ENCODE assay signal across 8 cellular contexts in genomic region chrX:107654778-107655761, GRCh38. TPM values are rescaled to one million over a fixed set of nuclear protein-coding genes. Genes with fewer than 3 reads are reported as not detected.
DNase-seq lines count a peak whose midpoint lies in the region; ATAC-seq and TF ChIP-seq lines count a peak whose summit lies in the region.

No MANE protein-coding gene starts in this region.

- peak overlapping the region; percentile 29; the same call in 1 of the 2 replicates for H3K4me3 Mint-ChIP-seq in WTC11

- CTCF ChIA-PET in WTC11 (lab: Charles Lee): interaction anchor here (0.5 to 2.2 kb wide), 35 partner anchors 11 to 656 kb away, joined by 3 to 48 read pairs (median 4); partner anchors contain the start of genes MID2, MORC4, NCBP2L and PRPS1

- ATAC-seq in GM21447 (IDR thresholded peaks at IDR 0.05; ENCODE audit: unreplicated experiment) (peak; percentile 58), WTC11 (peak; percentile 95), left lobe of liver (peak; percentile 67), HG02588 (IDR thresholded peaks at IDR 0.05; ENCODE audit: unreplicated experiment) (no peak)

- TF ChIP-seq CTCF in WTC11 (IDR thresholded peaks at IDR 0.05) (peak; percentile 72), cardiac fibroblast (IDR thresholded peaks at IDR 0.05; ENCODE audit: low read depth, low read length) (peak; percentile 71)

- DNase-seq in COLO668 (lab: John Stamatoyannopoulos, UW; ENCODE audit: unreplicated experiment): peak; percentile 45
- peak; percentile 97 for DNase-seq in M059J (ENCODE audit: low read depth)
- DNase-seq in WTC11 (ENCODE audit: low spot score): peak; percentile 85
- peak; percentile 72 to 96 for DNase-seq in cardiac fibroblast (ENCODE audit: low read depth in 2 of 2)
- DNase-seq in left lobe of liver (ENCODE audit: low spot score): no peak
- peak; percentile 55 for DNase-seq in stimulated activated CD8-positive, alpha-beta memory T cell treated with anti-CD3 and anti-CD28 coated beads, Interleukin-12 subunit alpha, Interleukin-12 subunit beta, amount 100 ng/mL, for 1 hour (ENCODE audit: low read depth)

- peaks cover 7% of the 10 kb centered on the region for H3K36me3 Mint-ChIP-seq in WTC11

- no peaks in the 10 kb centered on the region for H3K27me3 Mint-ChIP-seq in WTC11 (ENCODE audit: low read depth)

- peaks cover 20% of the 10 kb centered on the region for H3K4me1 Mint-ChIP-seq in WTC11

- H3K9me3 Mint-ChIP-seq in WTC11: no peaks in the 10 kb centered on the region

- no peak overlapping the region for H3K4me3 ChIP-seq in cardiac fibroblast (replicated peaks in 1 of 2; ENCODE audit: low read depth in 2 of 2, low read length in 2 of 2)

- POLR2A ChIA-PET in WTC11 (lab: Charles Lee): interaction anchor here (0.6 to 1.6 kb wide), 2 partner anchors 26 to 119 kb away, joined by 3 to 9 read pairs; partner anchors contain the start of gene PRPS1

- H3K27ac Mint-ChIP-seq in WTC11: peak overlapping the region; percentile 57

TF ChIP-seq in WTC11, 78 proteins besides CTCF, POLR2A, EP300 and RAD21:
- TF ChIP-seq SP1 (CRISPR knock-in tag; conservative IDR thresholded peaks at IDR 0.05) (peak; percentile 29; the same call in 1 of the 2 replicates), ZNF416 (CRISPR knock-in tag; IDR thresholded peaks at IDR 0.05) (no peak), ETV6 (CRISPR knock-in tag; IDR thresholded peaks at IDR 0.05) (no peak)

RNA-seq across cellular contexts. Expression of gene PRPS1, which starts 26.8 kb away (rescaled TPM):
- 159 and 164 TPM in 2 replicates for total RNA-seq in M059J (2014; rRNA removed; shearing (Covaris generic))
- total RNA-seq in WTC11 (2021) (106 to 126 TPM (median 107 TPM) in 3 replicates), left lobe of liver (29.6 TPM)
